ENCODE assay signal across 1 cellular context in the genomic region with DNA sequence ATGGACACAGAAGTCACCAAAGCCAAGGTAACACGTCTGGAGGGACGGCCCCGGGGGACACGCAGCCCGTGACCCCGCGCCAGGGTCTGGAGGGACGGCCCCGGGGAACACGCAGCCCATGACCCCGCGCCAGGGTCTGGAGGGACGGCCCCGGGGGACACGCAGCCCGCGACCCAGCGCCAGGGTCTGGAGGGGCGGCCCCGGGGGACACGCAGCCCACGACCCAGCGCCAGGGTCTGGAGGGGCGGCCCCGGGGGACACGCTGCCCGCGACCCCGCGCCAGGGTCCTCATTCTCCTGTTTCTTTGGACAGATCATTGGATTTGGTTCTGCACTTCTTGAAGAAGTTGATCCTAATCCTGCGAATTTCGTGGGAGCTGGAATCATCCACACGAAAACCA.
TF ChIP-seq lines count a peak whose summit lies in the region.

No MANE protein-coding gene starts in this region.

TF ChIP-seq in HepG2, 621 proteins besides CTCF, POLR2A, EP300 and RAD21:
- peak; percentile 22 for TF ChIP-seq AGO2 (optimal IDR thresholded peaks at IDR 0.05; ENCODE audit: low read depth, low read length)
- TF ChIP-seq, protein P1, sequence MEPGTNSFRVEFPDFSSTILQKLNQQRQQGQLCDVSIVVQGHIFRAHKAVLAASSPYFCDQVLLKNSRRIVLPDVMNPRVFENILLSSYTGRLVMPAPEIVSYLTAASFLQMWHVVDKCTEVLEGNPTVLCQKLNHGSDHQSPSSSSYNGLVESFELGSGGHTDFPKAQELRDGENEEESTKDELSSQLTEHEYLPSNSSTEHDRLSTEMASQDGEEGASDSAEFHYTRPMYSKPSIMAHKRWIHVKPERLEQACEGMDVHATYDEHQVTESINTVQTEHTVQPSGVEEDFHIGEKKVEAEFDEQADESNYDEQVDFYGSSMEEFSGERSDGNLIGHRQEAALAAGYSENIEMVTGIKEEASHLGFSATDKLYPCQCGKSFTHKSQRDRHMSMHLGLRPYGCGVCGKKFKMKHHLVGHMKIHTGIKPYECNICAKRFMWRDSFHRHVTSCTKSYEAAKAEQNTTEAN (CRISPR knock-in tag; conservative IDR thresholded peaks at IDR 0.05), result no peak
- TF ChIP-seq, protein P2, sequence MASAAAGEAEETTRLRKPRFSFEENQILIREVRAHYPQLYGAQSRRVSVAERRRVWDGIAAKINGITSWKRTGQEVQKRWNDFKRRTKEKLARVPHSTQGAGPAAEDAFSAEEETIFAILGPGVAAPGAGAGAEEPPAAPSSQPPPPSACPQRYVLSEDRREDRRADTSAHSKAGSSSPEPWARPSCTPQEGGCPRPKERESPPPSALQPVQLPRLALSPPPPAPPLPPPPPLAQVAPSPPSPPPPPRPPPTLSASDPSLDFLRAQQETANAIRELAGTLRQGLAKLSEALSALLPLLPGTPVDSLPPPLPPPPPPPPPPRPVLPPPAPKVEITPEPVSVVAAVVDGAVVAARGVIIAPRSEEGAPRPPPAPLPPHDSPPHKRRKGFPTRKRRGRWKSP (CRISPR knock-in tag; IDR thresholded peaks at IDR 0.05), result no peak
